ENCODE assay signal across 6 cellular contexts in the genomic region with DNA sequence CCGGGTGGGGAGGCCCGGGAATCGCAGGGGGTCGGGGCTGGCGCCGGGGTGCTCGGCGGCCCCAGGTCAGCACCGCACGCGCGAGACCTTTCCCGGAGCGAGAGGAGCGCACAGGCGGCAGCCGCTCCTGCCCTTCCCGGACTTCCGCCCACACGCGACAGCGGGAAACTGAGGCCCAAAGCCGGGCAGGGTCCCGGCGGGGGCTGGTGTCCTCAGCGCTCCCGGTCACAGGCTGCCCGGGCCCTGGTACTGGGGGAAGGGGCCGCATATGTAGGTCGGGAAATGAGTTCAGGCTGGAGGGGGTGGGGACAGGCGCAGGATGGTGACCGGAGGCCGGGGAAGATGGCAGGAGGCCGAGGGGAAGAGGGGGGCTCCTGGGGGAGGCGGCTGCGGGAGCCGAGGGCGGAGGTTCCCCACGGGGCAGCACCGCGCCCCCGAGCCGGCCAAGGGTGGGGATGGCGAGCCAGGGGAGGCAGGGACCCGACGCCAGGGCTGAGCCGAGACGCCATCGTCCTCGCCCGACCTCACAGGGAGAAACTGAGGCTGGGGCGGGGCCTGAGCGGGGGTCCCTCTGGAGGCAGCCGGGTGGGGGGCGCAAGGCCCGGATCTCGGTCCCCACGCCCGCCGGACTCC. TPM values are rescaled to one million over a fixed set of nuclear protein-coding genes. Genes with fewer than 3 reads are reported as not detected.
A peak's percentile ranks its signal among the peaks of the same experiment; 100 is the strongest.
DNase-seq lines count a peak whose midpoint lies in the region; ATAC-seq and TF ChIP-seq lines count a peak whose summit lies in the region.

No MANE protein-coding gene starts in this region.

- peak; percentile 54 for DNase-seq in activated T-cell treated with anti-CD3 and anti-CD28 coated beads, Interleukin-2, amount 50 U/mL, for 24 hours
- DNase-seq in activated T-cell treated with anti-CD3 and anti-CD28 coated beads for 4 hours (no peak), left ventricle myocardium superior (peak; percentile 62), upper lobe of left lung (peak in 1 of 2 donors; percentile 87), NCI-H2196 (lab: John Stamatoyannopoulos, UW; ENCODE audit: unreplicated experiment) (no peak)

- H3K4me3 ChIP-seq in upper lobe of left lung = peak overlapping the region; percentile 25 to 53 (median 52)

- H3K27me3 ChIP-seq in upper lobe of left lung = peaks cover 0 to 9% (median 3%) of the 10 kb centered on the region in 4 donors

- peak overlapping the region; percentile 63 for H3K4me3 Mint-ChIP-seq in activated T-cell treated with anti-CD3 and anti-CD28 coated beads, Interleukin-2, amount 50 U/mL, for 24 hours

- no peaks in the 10 kb centered on the region for H3K36me3 ChIP-seq in upper lobe of left lung

- 2% methylated on average over 20 of the region's 60 CpGs; no CpG with 5 or more reads in 1 of the 2 donors for WGBS in upper lobe of left lung, 2 donors

- TF ChIP-seq EP300 in upper lobe of left lung (IDR thresholded peaks at IDR 0.05) = no peak

- H3K9me3 ChIP-seq in upper lobe of left lung = no peaks in the 10 kb centered on the region

- no peak for TF ChIP-seq POLR2A in upper lobe of left lung (IDR thresholded peaks at IDR 0.05)

- ATAC-seq in left ventricle myocardium superior (no peak), upper lobe of left lung (ENCODE audit: low FRiP score in 2 of 2) (no peak), HG03354 (IDR thresholded peaks at IDR 0.05; ENCODE audit: poor library complexity, severe bottlenecking, unreplicated experiment) (no peak)

- H3K27ac ChIP-seq in upper lobe of left lung = peak overlapping the region in 1 of 4 donors; percentile 72

- H3K27ac Mint-ChIP-seq in activated T-cell treated with anti-CD3 and anti-CD28 coated beads, Interleukin-2, amount 50 U/mL, for 24 hours = no peak overlapping the region

- intact Hi-C loops in left ventricle myocardium superior (cut with micrococcal nuclease) = no loop called here

- H3K36me3 Mint-ChIP-seq in activated T-cell treated with anti-CD3 and anti-CD28 coated beads, Interleukin-2, amount 50 U/mL, for 24 hours (ENCODE audit: low read depth) = peaks cover 4% of the 10 kb centered on the region

- peaks cover 14% of the 10 kb centered on the region for H3K27me3 Mint-ChIP-seq in activated T-cell treated with anti-CD3 and anti-CD28 coated beads, Interleukin-2, amount 50 U/mL, for 24 hours

- no peak for TF ChIP-seq CTCF in upper lobe of left lung (IDR thresholded peaks at IDR 0.05)

- peaks cover 47 to 67% (median 52%) of the 10 kb centered on the region in 4 donors for H3K4me1 ChIP-seq in upper lobe of left lung

- no peaks in the 10 kb centered on the region for H3K9me3 Mint-ChIP-seq in activated T-cell treated with anti-CD3 and anti-CD28 coated beads, Interleukin-2, amount 50 U/mL, for 24 hours

- peaks cover 34% of the 10 kb centered on the region for H3K4me1 Mint-ChIP-seq in activated T-cell treated with anti-CD3 and anti-CD28 coated beads, Interleukin-2, amount 50 U/mL, for 24 hours (ENCODE audit: low read depth)

RNA-seq across cellular contexts. Expression of gene CBARP, which starts 0.7 kb away (rescaled TPM):
- total RNA-seq in left ventricle myocardium superior (1.2 TPM), upper lobe of left lung (1 to 10 TPM in 3 of 6 donors, under 1 TPM in 1, not detected in 2; 0.30 to 1.8 (median 1.0) TPM)

RNA-seq across cellular contexts. Expression of gene ATP5F1D, which starts 4.4 kb away (rescaled TPM):
- total RNA-seq in left ventricle myocardium superior (686 TPM), upper lobe of left lung (100 to 1,000 TPM in 3 of 6 donors, 10 to 100 TPM in 3; 56.0 to 187 (median 113) TPM)

RNA-seq across cellular contexts. Expression of gene MIDN, which starts 11.2 kb away (rescaled TPM):
- total RNA-seq in left ventricle myocardium superior (59.7 TPM), upper lobe of left lung (100 to 1,000 TPM in 2 of 6 donors, 10 to 100 TPM in 4; 33.5 to 176 (median 75.9) TPM)

RNA-seq across cellular contexts. Expression of gene STK11, which starts 31.6 kb away (rescaled TPM):
- 66.2 TPM for total RNA-seq in left ventricle myocardium superior
- total RNA-seq in upper lobe of left lung = 100 to 1,000 TPM in 1 of 6 donors, 10 to 100 TPM in 5; 50.2 to 168 (median 63.2) TPM

RNA-seq across cellular contexts. Expression of gene CIRBP, which starts 32.0 kb away (rescaled TPM):
- total RNA-seq in left ventricle myocardium superior (248 TPM), upper lobe of left lung (1,000 to 10,000 TPM in 1 of 6 donors, 100 to 1,000 TPM in 5; 326 to 1,348 (median 441) TPM)

Comparison
In these comparisons a context has a peak if more than half of its experiments do, and no peak if none do; other contexts are left out.
1. DNase-seq: peak in activated T-cell treated with anti-CD3 and anti-CD28 coated beads, Interleukin-2, amount 50 U/mL, for 24 hours (single experiment) and left ventricle myocardium superior (single experiment); none in activated T-cell treated with anti-CD3 and anti-CD28 coated beads for 4 hours (single experiment) and NCI-H2196 (single experiment).